8 cellular contexts compared by ENCODE assay signal in genomic region chr1:234676103-234676594, GRCh38.
DNase-seq lines count a peak whose midpoint lies in the region; ATAC-seq, FAIRE-seq and TF ChIP-seq lines count a peak whose summit lies in the region.

No MANE protein-coding gene starts in this region.

- no peaks in the 10 kb centered on the region for H3K27me3 ChIP-seq in mammary epithelial cell (ENCODE audit: insufficient read depth, low read length)

- H3K4me2 ChIP-seq in mammary epithelial cell (ENCODE audit: insufficient read depth, low read depth, low read length), result peak overlapping the region; percentile 38

- H3K4me3 ChIP-seq in mammary epithelial cell (replicated peaks in 1 of 3; ENCODE audit: insufficient read depth in 1 of 3, low read depth in 2 of 3, low read length in 3 of 3), result no peak overlapping the region
- H3K4me3 ChIP-seq in skeletal muscle cell (ENCODE audit: low read depth, low read length), result peak overlapping the region; percentile 33

- H3K4me1 ChIP-seq in mammary epithelial cell (ENCODE audit: insufficient read depth, low read length), result no peaks in the 10 kb centered on the region

- no peak overlapping the region for H3K9ac ChIP-seq in mammary epithelial cell (ENCODE audit: insufficient read depth, low read length)

- TF ChIP-seq CTCF in mammary epithelial cell (conservative IDR thresholded peaks at IDR 0.05 in 1 of 2, IDR thresholded peaks at IDR 0.05 in 1 of 2; ENCODE audit: extremely low read depth in 1 of 2, insufficient read depth in 1 of 2, low read depth in 1 of 2, low read length in 2 of 2), result no peak

- CTCF ChIA-PET in mammary epithelial cell (lab: Charles Lee; ENCODE audit: low non-redundant PET), result interaction anchor here (0.6 kb wide), 1 partner anchor 222 kb away, joined by 3 read pairs; no protein-coding TSS in a partner anchor

- no peaks in the 10 kb centered on the region for H3K36me3 ChIP-seq in mammary epithelial cell (ENCODE audit: insufficient read depth, low read length)

- H2AFZ ChIP-seq in mammary epithelial cell (ENCODE audit: low read depth, low read length), result peak overlapping the region; percentile 76

- dilution Hi-C loops in mammary epithelial cell (cut with HindIII; ENCODE audit: low sequenced_read_pairs), result no loop called here

- BruUV-seq in mammary epithelial cell (replicated peaks; lab: Mats Ljungman, UMichigan), result no TSS peak

- H3K27ac ChIP-seq in mammary epithelial cell (ENCODE audit: insufficient read depth, low read depth, low read length), result no peak overlapping the region

- no peaks in the 10 kb centered on the region for H4K20me1 ChIP-seq in mammary epithelial cell (ENCODE audit: insufficient read depth, low read length)

- DNase-seq in DMS114 treated with DMSO at 0.1 percent for 48 hours (lab: John Stamatoyannopoulos, UW; ENCODE audit: unreplicated experiment) (peak; percentile 74), NCI-H146 (lab: John Stamatoyannopoulos, UW) (peak; percentile 89), mammary epithelial cell (peak; percentile 51), iPS-NIHi11 (ENCODE audit: low spot score) (peak; percentile 88), skeletal muscle cell (ENCODE audit: low read depth) (peak; percentile 35)

- in situ Hi-C loops in mammary epithelial cell (cut with MboI; ENCODE audit: low sequenced_read_pairs in 2 of 2), result no loop called here

- H3K9me3 ChIP-seq in mammary epithelial cell (replicated peaks; ENCODE audit: insufficient read depth, low read length), result no peaks in the 10 kb centered on the region

- H3K79me2 ChIP-seq in mammary epithelial cell (ENCODE audit: insufficient read depth, low read length), result no peaks in the 10 kb centered on the region

- ATAC-seq in GM21825 (IDR thresholded peaks at IDR 0.05; ENCODE audit: unreplicated experiment) (peak; percentile 61), HG03097 (IDR thresholded peaks at IDR 0.05; ENCODE audit: low FRiP score, unreplicated experiment) (no peak)

- intact Hi-C loops in mammary epithelial cell (cut with micrococcal nuclease), result no loop called here

- WGBS in mammary epithelial cell (ENCODE audit: low coverage, missing lambda C conversion rate), result 23% methylated on average over 12 of the region's 13 CpGs

- peak; percentile 92 for FAIRE-seq in TTC549 (lab: Jason Lieb, UNC)

Comparison
In these comparisons a context has a peak if more than half of its experiments do, and no peak if none do; other contexts are left out.
1. DNase-seq: peak in every context shown above with its lines; median percentile 89 in NCI-H146; 88 in iPS-NIHi11; 74 in DMS114 treated with DMSO at 0.1 percent for 48 hours; 51 in mammary epithelial cell; 35 in skeletal muscle cell.